9 cellular contexts compared by ENCODE assay signal in genomic region chr9:2291980-2292704, GRCh38.
DNase-seq lines count a peak whose midpoint lies in the region; ATAC-seq, FAIRE-seq and TF ChIP-seq lines count a peak whose summit lies in the region.
"Had no signal": no experiment of that assay in that cellular context is flagged by ENCODE, and none has a peak within 500 bp of the region (broad histone marks: within the 10 kb centered on the region; RNA-seq: fewer than 3 reads in every experiment).

No MANE protein-coding gene starts in this region.

- H3K36me3 ChIP-seq in GM23248 (ENCODE audit: low read depth) (no peaks in the 10 kb centered on the region), bronchial epithelial cell (ENCODE audit: control insufficient read depth, insufficient read depth, low read length) (no peaks in the 10 kb centered on the region), pancreas (no peaks in the 10 kb centered on the region)

- no peaks in the 10 kb centered on the region for H4K20me1 ChIP-seq in GM23248 (ENCODE audit: insufficient read depth)

- H2AFZ ChIP-seq in GM23248: no peak overlapping the region

- intact Hi-C loops in pancreas (cut with DNase I): no loop called here

- H3K27me3 ChIP-seq in GM23248 (replicated peaks; ENCODE audit: insufficient read depth): no peaks in the 10 kb centered on the region; the same call in 1 of the 2 replicates
- no peaks in the 10 kb centered on the region for H3K27me3 ChIP-seq in bronchial epithelial cell (ENCODE audit: control insufficient read depth, insufficient read depth, low read length)
- H3K27me3 ChIP-seq in pancreas: no peaks in the 10 kb centered on the region

- no peaks in the 10 kb centered on the region for H3K79me2 ChIP-seq in GM23248 (ENCODE audit: insufficient read depth)

- ATAC-seq in pancreas: peak; percentile 70 to 82 (median 78)
- no peak for ATAC-seq in HG02938 (IDR thresholded peaks at IDR 0.05; ENCODE audit: unreplicated experiment)
- ATAC-seq in GM21515 (IDR thresholded peaks at IDR 0.05; ENCODE audit: unreplicated experiment): no peak
- ATAC-seq: naive thymus-derived CD4-positive, alpha-beta T cell had no signal

- no peaks in the 10 kb centered on the region; the same call in 1 of the 2 replicates for H3K4me1 ChIP-seq in GM23248 (ENCODE audit: insufficient read depth)
- H3K4me1 ChIP-seq in pancreas: peaks cover 0 to 7% (median 7%) of the 10 kb centered on the region in 3 donors

- H3F3A ChIP-seq in GM23248 (ENCODE audit: insufficient read depth): no peaks in the 10 kb centered on the region

- H3K9me3 ChIP-seq in GM23248 (ENCODE audit: low read depth) (no peaks in the 10 kb centered on the region), pancreas (no peaks in the 10 kb centered on the region)

- H3K9ac ChIP-seq in GM23248: no peak overlapping the region

- WGBS in GM23248 (ENCODE audit: low coverage in 1 of 2, low lambda C conversion rate in 2 of 2, missing lambda C conversion rate in 2 of 2), 2 experiments: 65% methylated on average over 8 of the region's 8 CpGs
- WGBS in pancreas, 2 donors: 60% methylated on average over 8 of the region's 8 CpGs

- DNase-seq in GM23248 (peak; percentile 54), NCI-H2171 (lab: John Stamatoyannopoulos, UW) (peak; percentile 99), bronchial epithelial cell (ENCODE audit: low read depth) (peak; percentile 95), pancreas (peak in 1 of 6 donors; percentile 42), UCSD-AML1 (lab: John Stamatoyannopoulos, UW; ENCODE audit: unreplicated experiment) (no peak), OCI-M1 (lab: John Stamatoyannopoulos, UW) (no peak)
- DNase-seq: naive thymus-derived CD4-positive, alpha-beta T cell had no signal

- in situ Hi-C loops in GM23248 (cut with MboI): no loop called here

- H3K4me3 ChIP-seq in GM23248: no peak overlapping the region
- H3K4me3 ChIP-seq in bronchial epithelial cell (ENCODE audit: low read depth, low read length): no peak overlapping the region
- no peak overlapping the region for H3K4me3 ChIP-seq in pancreas

- no peaks in the 10 kb centered on the region for H3K9me2 ChIP-seq in GM23248 (ENCODE audit: insufficient read depth)

- TF ChIP-seq CTCF in bronchial epithelial cell (IDR thresholded peaks at IDR 0.05; ENCODE audit: insufficient read depth, low read length, severe bottlenecking) (no peak), pancreas (IDR thresholded peaks at IDR 0.05) (no peak)

- peak; percentile 40 for FAIRE-seq in bronchial epithelial cell (lab: Jason Lieb, UNC)
- no peak for FAIRE-seq in pancreas (lab: Jason Lieb, UNC)

- H3K4me2 ChIP-seq in GM23248 (ENCODE audit: unreplicated experiment): no peak overlapping the region

- H3K27ac ChIP-seq in GM23248: no peak overlapping the region
- H3K27ac ChIP-seq in pancreas: peak overlapping the region in 2 of 4 donors; percentile 47 to 70

Comparison
In these comparisons a context has a peak if more than half of its experiments do, and no peak if none do; other contexts are left out.
1. DNase-seq: peak in GM23248 (single experiment), NCI-H2171 (single experiment) and bronchial epithelial cell (single experiment); none in UCSD-AML1 (single experiment) and OCI-M1 (single experiment).
2. ATAC-seq: peak in pancreas (4 of 4); none in HG02938 (single experiment) and GM21515 (single experiment).